ENCODE assay signal across 9 cellular contexts in genomic region chr1:46717654-46718053, GRCh38. TPM values are rescaled to one million over a fixed set of nuclear protein-coding genes. Genes with fewer than 3 reads are reported as not detected.
A peak's percentile ranks its signal among the peaks of the same experiment; 100 is the strongest.
DNase-seq lines count a peak whose midpoint lies in the region; ATAC-seq and TF ChIP-seq lines count a peak whose summit lies in the region.
"Had no signal": no experiment of that assay in that cellular context is flagged by ENCODE, and none has a peak within 500 bp of the region (broad histone marks: within the 10 kb centered on the region; RNA-seq: fewer than 3 reads in every experiment).

No MANE protein-coding gene starts in this region.

- POLR2A ChIA-PET in activated naive CD8-positive, alpha-beta T cell treated with anti-CD3 and anti-CD28 coated beads, Interleukin-2, amount 10 ng/mL, durations not matched to agents 7 days and 5 days (lab: Charles Lee), result no interaction called here

- intact Hi-C loops in heart left ventricle (cut with DNase I), result loop anchor here in 6 of 10 donors (5.0 to 10.0 kb wide), 5 partner anchors 45 to 310 kb away; partner anchors contain the start of genes MOB3C (in 4 of the 6), TEX38 (in 2 of the 6) and ATPAF1 (in 1 of the 6)
- intact Hi-C loops in left cardiac atrium (cut with DNase I), result loop anchor here in 1 of 2 donors (5.0 to 10.0 kb wide), 2 partner anchors 50 to 73 kb away; partner anchors contain the start of gene ATPAF1

- no peaks in the 10 kb centered on the region for H3K9me3 ChIP-seq in heart left ventricle
- no peaks in the 10 kb centered on the region for H3K9me3 ChIP-seq in liver (ENCODE audit: control insufficient read depth in 4 of 4, low read length in 3 of 4)
- H3K9me3 ChIP-seq in upper lobe of left lung, result no peaks in the 10 kb centered on the region

- TF ChIP-seq CTCF in heart left ventricle (IDR thresholded peaks at IDR 0.05) (no peak), liver (IDR thresholded peaks at IDR 0.05; ENCODE audit: low read depth, low read length, missing input control) (no peak), upper lobe of left lung (IDR thresholded peaks at IDR 0.05) (no peak)

- H3K27ac ChIP-seq in heart left ventricle (peak overlapping the region in 3 of 12 donors; percentile 14 to 88 (median 87)), liver (ENCODE audit: low read depth in 1 of 2, low read length in 2 of 2) (no peak overlapping the region), upper lobe of left lung (peak overlapping the region; percentile 1 to 92 (median 91))

- no peak for ATAC-seq in heart left ventricle
- no peak for ATAC-seq in left cardiac atrium
- no peak for ATAC-seq in activated naive CD8-positive, alpha-beta T cell treated with anti-CD3 and anti-CD28 coated beads, Interleukin-2, amount 10 ng/mL, durations not matched to agents 7 days and 5 days (ENCODE audit: low read depth)
- ATAC-seq in upper lobe of left lung (ENCODE audit: low FRiP score in 2 of 2), result no peak

- peaks cover 17% of the 10 kb centered on the region for H3K36me3 Mint-ChIP-seq in activated naive CD8-positive, alpha-beta T cell treated with anti-CD3 and anti-CD28 coated beads, Interleukin-2, amount 10 ng/mL, durations not matched to agents 7 days and 5 days

- no peaks in the 10 kb centered on the region for H3K27me3 Mint-ChIP-seq in activated naive CD8-positive, alpha-beta T cell treated with anti-CD3 and anti-CD28 coated beads, Interleukin-2, amount 10 ng/mL, durations not matched to agents 7 days and 5 days

- TF ChIP-seq EP300 in upper lobe of left lung (IDR thresholded peaks at IDR 0.05), result no peak

- peak overlapping the region; percentile 96 for H3K4me3 Mint-ChIP-seq in activated naive CD8-positive, alpha-beta T cell treated with anti-CD3 and anti-CD28 coated beads, Interleukin-2, amount 10 ng/mL, durations not matched to agents 7 days and 5 days

- 47 to 65% (median 61%) methylated on average over 9 of the region's 9 CpGs for WGBS in heart left ventricle, 4 donors
- 79% methylated on average over 9 of the region's 9 CpGs for WGBS in liver
- 49 to 65% methylated on average over 9 of the region's 9 CpGs for WGBS in upper lobe of left lung, 2 donors

- H3K4me1 ChIP-seq in heart left ventricle (peaks cover 9 to 34% (median 27%) of the 10 kb centered on the region in 12 donors), liver (ENCODE audit: control insufficient read depth in 4 of 4, insufficient read depth in 4 of 4, low read length in 3 of 4) (peaks cover 6 to 28% (median 22%) of the 10 kb centered on the region in 4 donors), upper lobe of left lung (peaks cover 25 to 48% (median 35%) of the 10 kb centered on the region in 4 donors)

- H3K27ac Mint-ChIP-seq in activated naive CD8-positive, alpha-beta T cell treated with anti-CD3 and anti-CD28 coated beads, Interleukin-2, amount 10 ng/mL, durations not matched to agents 7 days and 5 days, result peak overlapping the region; percentile 95

- peak overlapping the region; percentile 59 to 99 (median 90) for H3K4me3 ChIP-seq in heart left ventricle
- H3K4me3 ChIP-seq in liver (ENCODE audit: low read depth in 1 of 3, low read length in 3 of 3), result peak overlapping the region in 2 of 3 donors; percentile 20 to 89
- H3K4me3 ChIP-seq in upper lobe of left lung, result peak overlapping the region in 3 of 4 donors; percentile 80 to 94 (median 89)

- DNase-seq in heart left ventricle (no peak), left cardiac atrium (no peak), upper lobe of left lung (no peak), NCI-H524 treated with DMSO at 0.1 percent for 48 hours (lab: John Stamatoyannopoulos, UW) (no peak), superior temporal gyrus (ENCODE audit: extremely low spot score) (no peak), DMS53 treated with DMSO at 0.1 percent for 48 hours (lab: John Stamatoyannopoulos, UW; ENCODE audit: unreplicated experiment) (no peak)
- DNase-seq in activated naive CD8-positive, alpha-beta T cell treated with anti-CD3 and anti-CD28 coated beads, Interleukin-2, amount 10 ng/mL, durations not matched to agents 7 days and 5 days, result no peak

- no peaks in the 10 kb centered on the region for H3K27me3 ChIP-seq in heart left ventricle
- H3K27me3 ChIP-seq in liver (ENCODE audit: control insufficient read depth in 4 of 4, insufficient read depth in 4 of 4, low read length in 3 of 4), result no peaks in the 10 kb centered on the region
- H3K27me3 ChIP-seq in upper lobe of left lung, result no peaks in the 10 kb centered on the region

- no peak overlapping the region for H3K9ac ChIP-seq in liver (ENCODE audit: low read depth in 1 of 2, low read length in 2 of 2)

- H3K36me3 ChIP-seq in heart left ventricle (peaks cover 0 to 39% (median 35%) of the 10 kb centered on the region in 9 donors), liver (ENCODE audit: control insufficient read depth in 4 of 4, insufficient read depth in 3 of 4, low read depth in 1 of 4, low read length in 3 of 4) (peaks cover 0 to 20% (median 13%) of the 10 kb centered on the region in 4 donors), upper lobe of left lung (peaks cover 8 to 38% (median 18%) of the 10 kb centered on the region in 4 donors)

- TF ChIP-seq POLR2A in heart left ventricle (IDR thresholded peaks at IDR 0.05) (no peak), upper lobe of left lung (IDR thresholded peaks at IDR 0.05) (no peak)

- peaks cover 33% of the 10 kb centered on the region for H3K4me1 Mint-ChIP-seq in activated naive CD8-positive, alpha-beta T cell treated with anti-CD3 and anti-CD28 coated beads, Interleukin-2, amount 10 ng/mL, durations not matched to agents 7 days and 5 days

- H3K9me3 Mint-ChIP-seq in activated naive CD8-positive, alpha-beta T cell treated with anti-CD3 and anti-CD28 coated beads, Interleukin-2, amount 10 ng/mL, durations not matched to agents 7 days and 5 days, result no peaks in the 10 kb centered on the region

- TF ChIP-seq RAD21 in liver (IDR thresholded peaks at IDR 0.05), result no peak

TF ChIP-seq in liver, 16 proteins besides CTCF, POLR2A, EP300 and RAD21 (continues in another document):
- TF ChIP-seq FOXA2 (IDR thresholded peaks at IDR 0.05) (no peak), NR2F2 (IDR thresholded peaks at IDR 0.05) (no peak), MAX (IDR thresholded peaks at IDR 0.05) (no peak), HNF4G (IDR thresholded peaks at IDR 0.05) (no peak), TAF1 (conservative IDR thresholded peaks at IDR 0.05) (no peak), ATF3 (IDR thresholded peaks at IDR 0.05) (no peak), SP1 (IDR thresholded peaks at IDR 0.05) (no peak), HNF4A (conservative IDR thresholded peaks at IDR 0.05) (no peak), YY1 (IDR thresholded peaks at IDR 0.05) (no peak), ZBTB33 (IDR thresholded peaks at IDR 0.05) (no peak), GABPA (IDR thresholded peaks at IDR 0.05 in 1 of 2, conservative IDR thresholded peaks at IDR 0.05 in 1 of 2) (no peak), EGR1 (IDR thresholded peaks at IDR 0.05; ENCODE audit: low read depth in 2 of 2) (no peak), RXRA (IDR thresholded peaks at IDR 0.05) (no peak)

RNA-seq across cellular contexts. Expression of gene EFCAB14, which starts 1.3 kb away (rescaled TPM):
- total RNA-seq in heart left ventricle (10 to 100 TPM; 46.6 to 91.9 (median 64.0) TPM), left cardiac atrium (10 to 100 TPM; 66.1 to 72.4 TPM), liver (10 to 100 TPM; 24.7 to 34.6 TPM), upper lobe of left lung (100 to 1,000 TPM; 100 to 171 (median 115) TPM)
- polyA plus RNA-seq in heart left ventricle (10 to 100 TPM; 10.7 to 39.4 TPM), liver (10 to 100 TPM; 14.8 to 22.7 TPM)
- total RNA-seq in activated naive CD8-positive, alpha-beta T cell treated with anti-CD3 and anti-CD28 coated beads, Interleukin-2, amount 10 ng/mL, durations not matched to agents 7 days and 5 days, result 10 to 100 TPM; 77.4 to 84.2 TPM

RNA-seq across cellular contexts. Expression of gene TEX38, which starts 46.0 kb away (rescaled TPM):
- total RNA-seq in heart left ventricle (under 1 TPM in 1 of 9 donors, not detected in 8; 0.81 TPM), left cardiac atrium (under 1 TPM in 1 of 2 donors, not detected in 1; 0.35 TPM), liver (not detected), upper lobe of left lung (not detected)
- polyA plus RNA-seq in heart left ventricle (not detected), liver (not detected)
- total RNA-seq in activated naive CD8-positive, alpha-beta T cell treated with anti-CD3 and anti-CD28 coated beads, Interleukin-2, amount 10 ng/mL, durations not matched to agents 7 days and 5 days, result not detected
- polyA plus RNA-seq: adipose tissue had no signal

RNA-seq across cellular contexts. Expression of gene ATPAF1, which starts 49.5 kb away (rescaled TPM):
- total RNA-seq in heart left ventricle, result 100 to 1,000 TPM; 147 to 237 (median 179) TPM
- polyA plus RNA-seq in heart left ventricle, result 100 to 1,000 TPM in 1 of 2 donors, 10 to 100 TPM in 1; 96.8 to 263 TPM
- 100 to 1,000 TPM; 134 to 137 TPM for total RNA-seq in left cardiac atrium
- 10 to 100 TPM; 43.3 to 45.4 TPM for total RNA-seq in activated naive CD8-positive, alpha-beta T cell treated with anti-CD3 and anti-CD28 coated beads, Interleukin-2, amount 10 ng/mL, durations not matched to agents 7 days and 5 days
- 10 to 100 TPM; 35.3 to 37.9 TPM for total RNA-seq in liver
- 10 to 100 TPM; 36.0 to 54.1 TPM for polyA plus RNA-seq in liver
- total RNA-seq in upper lobe of left lung, result 10 to 100 TPM; 26.2 to 39.6 (median 34.3) TPM

Comparison
In these comparisons a context has a peak if more than half of its experiments do, and no peak if none do; other contexts are left out.
1. H3K27ac ChIP-seq: peak in upper lobe of left lung (4 of 4); none in liver (0 of 2).
2. Peak in every context shown above with its lines, with median percentiles within 50 percentile points of each other: H3K4me3 ChIP-seq.